In genomic region chr2:191574232-191574631, GRCh38 we compare ENCODE assay signal across 1 cellular context.
TF ChIP-seq lines count a peak whose summit lies in the region.

No MANE protein-coding gene starts in this region.

TF ChIP-seq in IMR-90, 13 proteins besides CTCF, POLR2A, EP300 and RAD21 (continued from another document):
- TF ChIP-seq ELK1 (IDR thresholded peaks at IDR 0.05; ENCODE audit: borderline replicate concordance, low read depth, low read length) (no peak), USF2 (IDR thresholded peaks at IDR 0.05; ENCODE audit: low read depth, low read length) (no peak), SMC3 (IDR thresholded peaks at IDR 0.05; ENCODE audit: low read depth, low read length) (no peak), RFX5 (IDR thresholded peaks at IDR 0.05; ENCODE audit: low read depth, low read length) (no peak), BHLHE40 (IDR thresholded peaks at IDR 0.05; ENCODE audit: low read depth, low read length) (no peak), MXI1 (IDR thresholded peaks at IDR 0.05; ENCODE audit: borderline replicate concordance, low read depth, low read length) (no peak)
